17 cellular contexts compared by ENCODE assay signal in the genomic region with DNA sequence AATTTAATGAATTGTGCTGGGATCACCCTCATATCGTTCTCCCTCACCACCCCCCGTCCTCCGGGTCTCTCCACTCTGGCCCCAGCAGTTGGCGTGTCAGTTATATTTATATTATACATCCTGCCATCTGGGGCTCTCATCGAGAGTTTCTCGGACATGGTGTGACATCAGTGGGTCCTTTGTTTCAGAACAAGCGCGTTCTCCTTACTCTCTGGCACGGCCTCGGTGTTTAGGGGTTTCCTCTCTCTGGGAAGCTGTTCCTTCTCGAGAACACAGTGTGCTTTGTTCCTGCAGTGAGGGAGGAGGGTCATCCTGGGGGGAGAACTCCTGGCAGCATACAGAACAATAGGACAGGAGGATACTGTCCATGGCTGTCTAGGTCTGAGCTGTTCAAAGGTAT. TPM values are rescaled to one million over a fixed set of nuclear protein-coding genes. Genes with fewer than 3 reads are reported as not detected.
DNase-seq lines count a peak whose midpoint lies in the region; ATAC-seq and TF ChIP-seq lines count a peak whose summit lies in the region.
"Had no signal": no experiment of that assay in that cellular context is flagged by ENCODE, and none has a peak within 500 bp of the region (broad histone marks: within the 10 kb centered on the region; RNA-seq: fewer than 3 reads in every experiment).

No MANE protein-coding gene starts in this region.

- H3K9me3 Mint-ChIP-seq in neural crest cell: no peaks in the 10 kb centered on the region
- H3K9me3 Mint-ChIP-seq: activated T-cell treated with anti-CD3 and anti-CD28 coated beads, Interleukin-2, amount 50 U/mL, for 72 hours; effector memory CD8-positive, alpha-beta T cell had no signal

- ATAC-seq in body of pancreas: peak; percentile 59
- peak; percentile 58 for ATAC-seq in Right ventricle myocardium superior (ENCODE audit: poor library complexity)
- ATAC-seq in HG03159 (IDR thresholded peaks at IDR 0.05; ENCODE audit: unreplicated experiment): no peak
- ATAC-seq: activated T-cell treated with anti-CD3 and anti-CD28 coated beads, Interleukin-2, amount 50 U/mL, for 72 hours; effector memory CD8-positive, alpha-beta T cell; pancreas had no signal

- TF ChIP-seq POLR2A in body of pancreas (IDR thresholded peaks at IDR 0.05) (no peak), transverse colon (IDR thresholded peaks at IDR 0.05) (no peak)

- WGBS in body of pancreas, 2 donors: 69 to 82% methylated on average over 11 of the region's 11 CpGs
- 60 to 67% methylated on average over 10 to 11 of the region's 11 CpGs for WGBS in transverse colon (ENCODE audit: low coverage in 1 of 2), 2 donors

- peaks cover 56% of the 10 kb centered on the region for H3K4me1 Mint-ChIP-seq in neural crest cell
- H3K4me1 Mint-ChIP-seq: CD14-positive monocyte had no signal

- H3K27ac Mint-ChIP-seq in neural crest cell (ENCODE audit: unreplicated experiment): peak overlapping the region; percentile 100
- H3K27ac Mint-ChIP-seq: activated T-cell treated with anti-CD3 and anti-CD28 coated beads, Interleukin-2, amount 50 U/mL, for 72 hours; CD14-positive monocyte; effector memory CD8-positive, alpha-beta T cell had no signal

- peaks cover 4% of the 10 kb centered on the region for H3K36me3 Mint-ChIP-seq in neural crest cell (ENCODE audit: low read depth)
- H3K36me3 Mint-ChIP-seq: CD14-positive monocyte had no signal

- intact Hi-C loops in body of pancreas (cut with DNase I): loop anchor here (10.0 kb wide), 1 partner anchor 186 kb away; no protein-coding TSS in a partner anchor
- intact Hi-C loops in Right ventricle myocardium superior (cut with DNase I): no loop called here
- intact Hi-C loops in transverse colon (cut with DNase I; ENCODE audit: low total_unique reads): no loop called here

- DNase-seq in body of pancreas (no peak), Right ventricle myocardium superior (peak; percentile 45), neural crest cell (ENCODE audit: low read depth, low spot score) (no peak), transverse colon (no peak), NCI-H510A (lab: John Stamatoyannopoulos, UW) (no peak), NK-92 (lab: John Stamatoyannopoulos, UW; ENCODE audit: unreplicated experiment) (no peak)
- DNase-seq: activated CD4-positive, alpha-beta T cell treated with anti-CD3 and anti-CD28 coated beads for 4 hours; activated T-cell treated with anti-CD3 and anti-CD28 coated beads, Interleukin-2, amount 50 U/mL, for 72 hours; effector memory CD8-positive, alpha-beta T cell; GF-D8; mammary epithelial cell; MG63; stimulated activated CD4-positive, alpha-beta T cell treated with anti-CD3 and anti-CD28 coated beads, Interleukin-4, amount 100 ng/mL, for 24 hours; stimulated activated naive CD4-positive, alpha-beta T cell had no signal

- no peaks in the 10 kb centered on the region for H3K27me3 ChIP-seq in body of pancreas
- H3K27me3 ChIP-seq in transverse colon: no peaks in the 10 kb centered on the region
- H3K27me3 ChIP-seq: pancreas had no signal

- peak overlapping the region in 2 of 4 donors; percentile 55 to 61 for H3K27ac ChIP-seq in body of pancreas
- H3K27ac ChIP-seq in transverse colon: no peak overlapping the region
- H3K27ac ChIP-seq: pancreas had no signal

- in situ Hi-C loops in transverse colon (cut with MboI; ENCODE audit: low pct_ligation_motif_present in 1 of 4, low pct_unique_long_range_greater_than_20kb in 1 of 4, low sequenced_read_pairs in 3 of 4): loop anchor here in 1 of 4 donors (25.0 kb wide), 1 partner anchor 428 kb away; no protein-coding TSS in a partner anchor

- H3K4me3 ChIP-seq in body of pancreas (no peak overlapping the region), transverse colon (no peak overlapping the region)
- H3K4me3 ChIP-seq: MG63, pancreas had no signal

- H3K4me1 ChIP-seq in body of pancreas (no peaks in the 10 kb centered on the region), transverse colon (no peaks in the 10 kb centered on the region)
- H3K4me1 ChIP-seq: pancreas had no signal

- H3K9me3 ChIP-seq in body of pancreas: no peaks in the 10 kb centered on the region
- H3K9me3 ChIP-seq in transverse colon: no peaks in the 10 kb centered on the region
- H3K9me3 ChIP-seq: MG63, pancreas had no signal

- peak overlapping the region; percentile 56 for H3K4me3 Mint-ChIP-seq in neural crest cell
- H3K4me3 Mint-ChIP-seq: activated T-cell treated with anti-CD3 and anti-CD28 coated beads, Interleukin-2, amount 50 U/mL, for 72 hours; CD14-positive monocyte; effector memory CD8-positive, alpha-beta T cell had no signal

- H3K27me3 Mint-ChIP-seq in neural crest cell (ENCODE audit: low read depth): peaks cover 7% of the 10 kb centered on the region

- no peak for TF ChIP-seq CTCF in body of pancreas (IDR thresholded peaks at IDR 0.05)
- TF ChIP-seq CTCF in neural crest cell (conservative IDR thresholded peaks at IDR 0.05): no peak
- TF ChIP-seq CTCF in transverse colon (IDR thresholded peaks at IDR 0.05): no peak

- H3K36me3 ChIP-seq in body of pancreas (replicated peaks in 1 of 2; ENCODE audit: insufficient read depth in 1 of 2, low read depth in 2 of 2): no peaks in the 10 kb centered on the region
- no peaks in the 10 kb centered on the region for H3K36me3 ChIP-seq in transverse colon
- H3K36me3 ChIP-seq: MG63, pancreas had no signal

- peak; percentile 71 for TF ChIP-seq EP300 in transverse colon (IDR thresholded peaks at IDR 0.05; ENCODE audit: low read depth)

RNA-seq across cellular contexts. Expression of a gene that starts 9.8 kb away (rescaled TPM):
- total RNA-seq in body of pancreas: 10 to 100 TPM; 37.4 to 74.8 TPM
- total RNA-seq in Right ventricle myocardium superior: 38.1 TPM
- 59.9 and 62.5 TPM in 2 replicates for total RNA-seq in neural crest cell
- 100 to 1,000 TPM in 2 of 4 donors, 10 to 100 TPM in 2; 62.1 to 186 (median 91.3) TPM for total RNA-seq in transverse colon
